Comparison of ENCODE assay signal across 14 cellular contexts in the genomic region with DNA sequence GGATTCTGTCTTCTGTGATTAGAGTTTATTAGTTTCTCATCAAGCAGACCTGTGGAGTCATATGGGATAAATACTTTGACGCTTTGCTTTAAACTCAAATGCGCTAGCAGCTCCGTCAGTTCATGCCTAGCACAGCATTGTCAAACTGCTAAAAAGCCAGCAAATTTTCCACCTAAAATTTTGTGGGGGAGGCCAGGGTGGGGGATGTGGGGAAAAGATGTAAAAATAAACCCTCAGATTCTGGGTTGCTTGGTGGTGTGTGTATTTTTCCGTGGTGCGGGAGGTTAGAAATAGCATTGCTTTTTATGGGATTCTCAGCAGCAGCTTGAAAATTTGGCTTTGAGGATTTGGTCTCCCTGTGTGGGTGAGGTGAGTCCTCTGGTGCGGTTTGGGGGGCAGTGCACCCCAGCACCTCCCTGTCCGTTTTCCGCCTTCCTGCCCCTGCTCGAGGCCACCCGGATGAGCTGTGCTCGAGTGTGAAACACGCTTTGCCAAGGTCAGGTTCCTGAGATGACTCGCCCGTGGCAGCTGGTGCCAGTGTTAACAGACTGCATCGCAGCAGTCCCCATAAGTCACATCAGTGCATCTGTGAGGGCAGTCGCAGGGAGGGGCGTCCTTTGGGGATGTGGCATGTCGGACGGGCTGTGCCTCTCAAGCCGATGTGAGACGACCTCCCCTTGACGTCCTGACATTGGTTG.
DNase-seq lines count a peak whose midpoint lies in the region; ATAC-seq and TF ChIP-seq lines count a peak whose summit lies in the region.
"Had no signal": no experiment of that assay in that cellular context is flagged by ENCODE, and none has a peak within 500 bp of the region (broad histone marks: within the 10 kb centered on the region; RNA-seq: fewer than 3 reads in every experiment).

No MANE protein-coding gene starts in this region.

- ATAC-seq in activated CD4-positive, alpha-beta T cell treated with anti-CD3 and anti-CD28 coated beads for 36 hours, result peak; percentile 64
- no peak for ATAC-seq in HG02798 (IDR thresholded peaks at IDR 0.05; ENCODE audit: poor library complexity, unreplicated experiment)
- ATAC-seq: activated naive CD4-positive, alpha-beta T cell treated with anti-CD3 and anti-CD28 coated beads, Interleukin-2, amount 50 U/mL, for 72 hours had no signal

- peaks cover 18% of the 10 kb centered on the region for H3K36me3 Mint-ChIP-seq in activated CD4-positive, alpha-beta T cell treated with anti-CD3 and anti-CD28 coated beads for 36 hours (ENCODE audit: low read depth)
- H3K36me3 Mint-ChIP-seq in chondrocyte (ENCODE audit: low read depth) (peaks cover 13% of the 10 kb centered on the region), type B pancreatic cell (no peaks in the 10 kb centered on the region)
- H3K36me3 Mint-ChIP-seq: immature natural killer cell had no signal

- intact Hi-C loops in activated CD4-positive, alpha-beta T cell treated with anti-CD3 and anti-CD28 coated beads for 36 hours (cut with DNase I, micrococcal nuclease), result loop anchor here in 1 of 2 experiments (5.0 kb wide), 1 partner anchor 67 kb away; a partner anchor contains a TSS

- H3K27me3 Mint-ChIP-seq in activated CD4-positive, alpha-beta T cell treated with anti-CD3 and anti-CD28 coated beads for 36 hours, result no peaks in the 10 kb centered on the region
- H3K27me3 Mint-ChIP-seq in chondrocyte (ENCODE audit: low read depth), result no peaks in the 10 kb centered on the region
- peaks cover 14% of the 10 kb centered on the region for H3K27me3 Mint-ChIP-seq in type B pancreatic cell
- H3K27me3 Mint-ChIP-seq: dendritic cell treated with granulocyte-macrophage colony-stimulating factor and Interleukin-4, amounts not matched to agents 40 ng/mL and 50 ng/mL, for 4 days had no signal

- POLR2A ChIA-PET in activated CD4-positive, alpha-beta T cell treated with anti-CD3 and anti-CD28 coated beads for 36 hours (lab: Charles Lee), result interaction anchor here (0.6 kb wide), 1 partner anchor 91 kb away, joined by 3 read pairs; no protein-coding TSS in a partner anchor

- peak; percentile 68 for DNase-seq in activated CD4-positive, alpha-beta T cell treated with anti-CD3 and anti-CD28 coated beads for 36 hours
- no peak for DNase-seq in activated CD4-positive, alpha-beta T cell treated with anti-CD3 and anti-CD28 coated beads, Interleukin-2, amount 50 U/mL, for 4 hours
- DNase-seq in activated CD4-positive, CD25-positive, alpha-beta regulatory T cell treated with anti-CD3 and anti-CD28 coated beads, Interleukin-2, amount 50 U/mL, for 72 hours, result peak; percentile 39
- peak; percentile 81 for DNase-seq in chondrocyte (ENCODE audit: low spot score)
- peak; percentile 68 for DNase-seq in stimulated activated CD8-positive, alpha-beta memory T cell treated with anti-CD3 and anti-CD28 coated beads, Interleukin-4, amount 100 ng/mL, for 48 hours
- DNase-seq in KBM-7, result no peak
- no peak for DNase-seq in type B pancreatic cell (ENCODE audit: extremely low spot score, unreplicated experiment)
- DNase-seq: immature natural killer cell, NCI-H1092, RPMI8226, upper lobe of left lung had no signal

- peaks cover 74% of the 10 kb centered on the region for H3K4me1 Mint-ChIP-seq in activated CD4-positive, alpha-beta T cell treated with anti-CD3 and anti-CD28 coated beads for 36 hours
- H3K4me1 Mint-ChIP-seq in chondrocyte (ENCODE audit: low read depth) (peaks cover 77% of the 10 kb centered on the region), type B pancreatic cell (ENCODE audit: unreplicated experiment) (peaks cover 5% of the 10 kb centered on the region)
- H3K4me1 Mint-ChIP-seq: immature natural killer cell had no signal

- peak overlapping the region; percentile 22 for H3K4me3 Mint-ChIP-seq in activated CD4-positive, alpha-beta T cell treated with anti-CD3 and anti-CD28 coated beads for 36 hours
- H3K4me3 Mint-ChIP-seq in chondrocyte (ENCODE audit: unreplicated experiment), result peak overlapping the region; percentile 51
- H3K4me3 Mint-ChIP-seq in type B pancreatic cell, result no peak overlapping the region
- H3K4me3 Mint-ChIP-seq: dendritic cell treated with granulocyte-macrophage colony-stimulating factor and Interleukin-4, amounts not matched to agents 40 ng/mL and 50 ng/mL, for 4 days had no signal

- H3K27ac Mint-ChIP-seq in activated CD4-positive, alpha-beta T cell treated with anti-CD3 and anti-CD28 coated beads for 36 hours, result peak overlapping the region; percentile 77
- H3K27ac Mint-ChIP-seq in chondrocyte (ENCODE audit: unreplicated experiment) (peak overlapping the region; percentile 96), type B pancreatic cell (no peak overlapping the region)
- H3K27ac Mint-ChIP-seq: activated naive CD4-positive, alpha-beta T cell treated with anti-CD3 and anti-CD28 coated beads, Interleukin-2, amount 50 U/mL, for 72 hours; immature natural killer cell had no signal

- in situ Hi-C loops in KBM-7 (cut with MboI; ENCODE audit: low pct_unique_long_range_greater_than_20kb, low sequenced_read_pairs), result no loop called here

- CTCF ChIA-PET in activated CD4-positive, alpha-beta T cell treated with anti-CD3 and anti-CD28 coated beads for 36 hours (lab: Charles Lee), result interaction anchor here (0.5 to 0.9 kb wide), 2 partner anchors 19 to 77 kb away, joined by 3 to 4 read pairs; no protein-coding TSS in a partner anchor

- no peak for TF ChIP-seq CTCF in chondrocyte (IDR thresholded peaks at IDR 0.05)
- TF ChIP-seq CTCF in type B pancreatic cell (conservative IDR thresholded peaks at IDR 0.05), result no peak

- peaks cover 3% of the 10 kb centered on the region for H3K9me3 Mint-ChIP-seq in activated CD4-positive, alpha-beta T cell treated with anti-CD3 and anti-CD28 coated beads for 36 hours (ENCODE audit: low read depth)
- H3K9me3 Mint-ChIP-seq in chondrocyte (ENCODE audit: low read depth) (no peaks in the 10 kb centered on the region), type B pancreatic cell (no peaks in the 10 kb centered on the region)

Comparison
In these comparisons a context has a peak if more than half of its experiments do, and no peak if none do; other contexts are left out.
1. DNase-seq: peak in activated CD4-positive, alpha-beta T cell treated with anti-CD3 and anti-CD28 coated beads for 36 hours (single experiment), activated CD4-positive, CD25-positive, alpha-beta regulatory T cell treated with anti-CD3 and anti-CD28 coated beads, Interleukin-2, amount 50 U/mL, for 72 hours (single experiment), chondrocyte (single experiment) and stimulated activated CD8-positive, alpha-beta memory T cell treated with anti-CD3 and anti-CD28 coated beads, Interleukin-4, amount 100 ng/mL, for 48 hours (single experiment); none in activated CD4-positive, alpha-beta T cell treated with anti-CD3 and anti-CD28 coated beads, Interleukin-2, amount 50 U/mL, for 4 hours (0 of 2), KBM-7 (single experiment) and type B pancreatic cell (single experiment).